Comparison of ENCODE assay signal across 17 cellular contexts in genomic region chr19:42288881-42289555, GRCh38. TPM values are rescaled to one million over a fixed set of nuclear protein-coding genes. Genes with fewer than 3 reads are reported as not detected.
A peak's percentile ranks its signal among the peaks of the same experiment; 100 is the strongest.
DNase-seq lines count a peak whose midpoint lies in the region; ATAC-seq, FAIRE-seq and TF ChIP-seq lines count a peak whose summit lies in the region.
"Had no signal": no experiment of that assay in that cellular context is flagged by ENCODE, and none has a peak within 500 bp of the region (broad histone marks: within the 10 kb centered on the region; RNA-seq: fewer than 3 reads in every experiment).

No MANE protein-coding gene starts in this region.

- H3K4me1 ChIP-seq in HepG2 (ENCODE audit: insufficient read depth, low read length) (peaks cover 18% of the 10 kb centered on the region), right lobe of liver (peaks cover 0 to 18% (median 7%) of the 10 kb centered on the region in 4 donors), adipocyte (ENCODE audit: control insufficient read depth, insufficient read depth, low read length) (peaks cover 18% of the 10 kb centered on the region)

- ATAC-seq in HepG2 = no peak
- ATAC-seq in right lobe of liver = no peak
- ATAC-seq in GM18868 (IDR thresholded peaks at IDR 0.05; ENCODE audit: unreplicated experiment) = no peak

- H2AFZ ChIP-seq in HepG2 (ENCODE audit: low read length) = no peak overlapping the region

- CTCF ChIA-PET in HepG2 (lab: Yijun Ruan, JAX; ENCODE audit: low intra/inter-chr PET ratio, low total read pairs) = interaction anchor here (2.5 kb wide), 1 partner anchor 156 kb away, joined by 9 read pairs; no protein-coding TSS in a partner anchor
- CTCF ChIA-PET in activated naive CD4-positive, alpha-beta T cell treated with anti-CD3 and anti-CD28 coated beads for 36 hours (lab: Charles Lee) = interaction anchor here (0.6 to 0.9 kb wide), 2 partner anchors 10 to 125 kb away, joined by 3 read pairs; no protein-coding TSS in a partner anchor

- H3K4me2 ChIP-seq in HepG2 (ENCODE audit: low read depth, low read length) = no peak overlapping the region

- H3K36me3 ChIP-seq in HepG2 (replicated peaks in 1 of 2; ENCODE audit: control insufficient read depth in 1 of 2, insufficient read depth in 2 of 2, low read length in 2 of 2) (peaks cover 32 to 70% of the 10 kb centered on the region in 2 experiments; a peak in 4 of 5 replicates), right lobe of liver (peaks cover 0 to 59% (median 36%) of the 10 kb centered on the region in 4 donors), adipocyte (ENCODE audit: control insufficient read depth, insufficient read depth, low read length, severe bottlenecking) (peaks cover 71% of the 10 kb centered on the region)

- H3K27me3 ChIP-seq in HepG2 (ENCODE audit: control insufficient read depth in 1 of 2, insufficient read depth in 2 of 2, low read length in 2 of 2) = no peaks in the 10 kb centered on the region; a peak in 1 of 5 replicates
- H3K27me3 ChIP-seq in right lobe of liver = no peaks in the 10 kb centered on the region
- H3K27me3 ChIP-seq in adipocyte (replicated peaks; ENCODE audit: control insufficient read depth, insufficient read depth, low read length) = no peaks in the 10 kb centered on the region

- no TSS peak for BruUV-seq in HepG2 (replicated peaks; lab: Mats Ljungman, UMichigan)

- no peaks in the 10 kb centered on the region for H3K27me3 Mint-ChIP-seq in mesothelial cell of epicardium (ENCODE audit: low read depth)
- no peaks in the 10 kb centered on the region for H3K27me3 Mint-ChIP-seq in activated naive CD4-positive, alpha-beta T cell treated with anti-CD3 and anti-CD28 coated beads for 36 hours (ENCODE audit: low read depth)

- 98% methylated on average over 12 of the region's 22 CpGs for WGBS in HepG2 (ENCODE audit: low lambda C conversion rate)
- WGBS in right lobe of liver (ENCODE audit: insufficient coverage, low coverage, low lambda C conversion rate, missing lambda C conversion rate) = 91% methylated on average over 10 of the region's 22 CpGs

- peaks cover 14% of the 10 kb centered on the region for H3K36me3 Mint-ChIP-seq in mesothelial cell of epicardium
- H3K36me3 Mint-ChIP-seq in activated naive CD4-positive, alpha-beta T cell treated with anti-CD3 and anti-CD28 coated beads for 36 hours (ENCODE audit: low read depth) = peaks cover 9% of the 10 kb centered on the region

- H3K9ac ChIP-seq in HepG2 (ENCODE audit: insufficient read depth, low read depth, low read length) = no peak overlapping the region
- H3K9ac ChIP-seq in adipocyte (ENCODE audit: low read length) = peak overlapping the region; percentile 29

- TF ChIP-seq CTCF in HepG2 (CRISPR knock-in tag; IDR thresholded peaks at IDR 0.05) (no peak), right lobe of liver (IDR thresholded peaks at IDR 0.05) (no peak), mesothelial cell of epicardium (IDR thresholded peaks at IDR 0.05; ENCODE audit: unreplicated experiment) (peak; percentile 19)

- H3K9me3 Mint-ChIP-seq in mesothelial cell of epicardium = no peaks in the 10 kb centered on the region
- H3K9me3 Mint-ChIP-seq in activated naive CD4-positive, alpha-beta T cell treated with anti-CD3 and anti-CD28 coated beads for 36 hours = no peaks in the 10 kb centered on the region
- H3K9me3 Mint-ChIP-seq: CD14-positive monocyte had no signal

- TF ChIP-seq EP300 in HepG2 (IDR thresholded peaks at IDR 0.05; ENCODE audit: low read depth in 2 of 2, low read length in 2 of 2) (no peak), HepG2 (CRISPR knock-in tag; IDR thresholded peaks at IDR 0.05; ENCODE audit: borderline replicate concordance) (no peak)

- no peak overlapping the region for H3K27ac Mint-ChIP-seq in mesothelial cell of epicardium
- H3K27ac Mint-ChIP-seq in activated naive CD4-positive, alpha-beta T cell treated with anti-CD3 and anti-CD28 coated beads for 36 hours = no peak overlapping the region

- DNase-seq in HepG2 (ENCODE audit: low spot score) = no peak
- no peak for DNase-seq in right lobe of liver
- DNase-seq in adipocyte (ENCODE audit: low read depth) = no peak
- no peak for DNase-seq in mesothelial cell of epicardium (ENCODE audit: low spot score in 2 of 2, unreplicated experiment in 2 of 2)
- DNase-seq in activated naive CD4-positive, alpha-beta T cell treated with anti-CD3 and anti-CD28 coated beads for 36 hours = no peak
- DNase-seq in GM19239 (ENCODE audit: insufficient read length, low spot score) = no peak
- DNase-seq: DMS 273 treated with DMSO at 0.1 percent for 48 hours, H7, NCI-H1105 treated with DMSO at 0.1 percent for 48 hours, NCI-H1694 treated with DMSO at 0.1 percent for 48 hours, NCI-H226, NCI-H526 treated with DMSO at 0.1 percent for 48 hours, SIG-M5 had no signal

- FAIRE-seq in HepG2 (lab: Jason Lieb, UNC) = no peak
- no peak for FAIRE-seq in GM19239 (lab: Jason Lieb, UNC)
- FAIRE-seq: HTR-8/SVneo had no signal

- TF ChIP-seq POLR2A in HepG2 (IDR thresholded peaks at IDR 0.05; ENCODE audit: insufficient read depth in 1 of 2, low read depth in 2 of 2, low read length in 2 of 2) (no peak), right lobe of liver (IDR thresholded peaks at IDR 0.05) (no peak)

- H3K9me3 ChIP-seq in HepG2 (ENCODE audit: low read length) (no peaks in the 10 kb centered on the region), right lobe of liver (no peaks in the 10 kb centered on the region), adipocyte (ENCODE audit: control insufficient read depth, low read length) (no peaks in the 10 kb centered on the region)

- H4K20me1 ChIP-seq in HepG2 (ENCODE audit: insufficient read depth, low read length) = peaks cover 11% of the 10 kb centered on the region; the same call in 1 of the 2 replicates

- H3K4me1 Mint-ChIP-seq in mesothelial cell of epicardium = peaks cover 18% of the 10 kb centered on the region
- H3K4me1 Mint-ChIP-seq in activated naive CD4-positive, alpha-beta T cell treated with anti-CD3 and anti-CD28 coated beads for 36 hours (ENCODE audit: low read depth) = peaks cover 22% of the 10 kb centered on the region

- H3K4me3 ChIP-seq in HepG2 (replicated peaks in 1 of 3; ENCODE audit: insufficient read depth in 1 of 3, low read depth in 2 of 3, low read length in 3 of 3) = no peak overlapping the region
- no peak overlapping the region for H3K4me3 ChIP-seq in right lobe of liver
- H3K4me3 ChIP-seq in adipocyte (ENCODE audit: low read length) = no peak overlapping the region

- H3K27ac ChIP-seq in HepG2 (ENCODE audit: extremely low read length, insufficient read depth, low read length) (no peak overlapping the region), right lobe of liver (no peak overlapping the region)
- H3K27ac ChIP-seq: HL-60 had no signal

- H3K4me3 Mint-ChIP-seq in mesothelial cell of epicardium = no peak overlapping the region
- H3K4me3 Mint-ChIP-seq in activated naive CD4-positive, alpha-beta T cell treated with anti-CD3 and anti-CD28 coated beads for 36 hours = no peak overlapping the region
- H3K4me3 Mint-ChIP-seq: CD14-positive monocyte had no signal

- peaks cover 18% of the 10 kb centered on the region for H3K79me2 ChIP-seq in HepG2 (ENCODE audit: insufficient read depth, low read length)

- TF ChIP-seq RAD21 in HepG2 (CRISPR knock-in tag; IDR thresholded peaks at IDR 0.05) = no peak

- POLR2A ChIA-PET in HepG2 (lab: Yijun Ruan, JAX) = no interaction called here

- in situ Hi-C loops in HepG2 (cut with HindIII; ENCODE audit: extremely low pct_ligation_motif_present, low pct_unique_long_range_greater_than_20kb) = loop anchor here (5.0 kb wide), 1 partner anchor 37 kb away; no protein-coding TSS in a partner anchor

- intact Hi-C loops in HepG2 (cut with micrococcal nuclease; ENCODE audit: unreplicated experiment) = no loop called here
- intact Hi-C loops in right lobe of liver (cut with DNase I) = loop anchor here in 1 of 2 donors (5.0 kb wide), 1 partner anchor 37 kb away; no protein-coding TSS in a partner anchor
- intact Hi-C loops in activated naive CD4-positive, alpha-beta T cell treated with anti-CD3 and anti-CD28 coated beads for 36 hours (cut with micrococcal nuclease) = no loop called here

RNA-seq across cellular contexts. Expression of gene PRR19, which starts 12.9 kb away (rescaled TPM):
- total RNA-seq in HepG2 (2016; rRNA removed; fragmentation: Illumina TruSeq; extraction: Trizol) (0.33 and 0.38 TPM in 2 replicates), right lobe of liver (under 1 TPM; 0.18 to 0.74 (median 0.21) TPM), mesothelial cell of epicardium (1.3 to 2.0 TPM (median 1.7 TPM) in 3 replicates)
- total RNA-seq in HepG2 (2016; cell fraction: cytosol; rRNA removed; fragmentation: Illumina TruSeq; extraction: Trizol; ENCODE audit: low read depth) = not detected in 2 replicates
- total RNA-seq in HepG2 (2016; cell fraction: insoluble cytoplasmic fraction; rRNA removed; fragmentation: Illumina TruSeq; extraction: Trizol) = 0.28 and 0.43 TPM in 2 replicates
- 0.14 and 0.43 TPM in 2 replicates for total RNA-seq in HepG2 (2016; cell fraction: membrane; rRNA removed; fragmentation: Illumina TruSeq; extraction: Trizol)
- total RNA-seq in HepG2 (2016; cell fraction: nucleus; rRNA removed; fragmentation: Illumina TruSeq; extraction: Trizol) = 0.50 TPM in 1 of 2 replicates, not detected in the other
- polyA plus RNA-seq in HepG2 (2011; rRNA removed) = 0.21 and 0.26 TPM in 2 replicates
- 0.23 and 0.34 TPM in 2 replicates for polyA plus RNA-seq in HepG2 (2011; cell fraction: cytosol; rRNA removed)
- 0.43 and 0.80 TPM in 2 replicates for polyA plus RNA-seq in HepG2 (2011; cell fraction: nucleus; rRNA removed)
- polyA plus RNA-seq in HepG2 (2012) = 0.51 TPM in 1 of 2 replicates, not detected in the other
- 0.21 and 0.22 TPM in 2 replicates for polyA plus RNA-seq in HepG2 (2016; cell fraction: cytosol; fragmentation: Illumina TruSeq; extraction: Trizol; ENCODE audit: low read depth)
- 0.69 and 0.88 TPM in 2 replicates for polyA plus RNA-seq in HepG2 (2016; cell fraction: insoluble cytoplasmic fraction; fragmentation: Illumina TruSeq; extraction: Trizol; ENCODE audit: low read depth)
- polyA plus RNA-seq in HepG2 (2016; cell fraction: membrane; fragmentation: Illumina TruSeq; extraction: Trizol; ENCODE audit: low read depth) = 0.19 and 0.38 TPM in 2 replicates
- 0.57 and 1.5 TPM in 2 replicates for polyA plus RNA-seq in HepG2 (2016; cell fraction: nucleus; fragmentation: Illumina TruSeq; extraction: Trizol; ENCODE audit: insufficient read depth, low read depth)
- polyA minus RNA-seq in HepG2 (2011; rRNA and poly(A)+ RNA removed; ENCODE audit: low replicate concordance) = 0.94 and 1.4 TPM in 2 replicates
- polyA minus RNA-seq in HepG2 (2011; cell fraction: cytosol; rRNA and poly(A)+ RNA removed) = 0.88 TPM in 1 of 2 replicates, not detected in the other
- 0.25 TPM in 1 of 2 replicates, not detected in the other for polyA minus RNA-seq in HepG2 (2011; cell fraction: nucleus; rRNA and poly(A)+ RNA removed)
- total RNA-seq in activated naive CD4-positive, alpha-beta T cell treated with anti-CD3 and anti-CD28 coated beads for 36 hours = under 1 TPM; 0.27 to 0.43 TPM

RNA-seq across cellular contexts. Expression of gene PAFAH1B3, which starts 13.4 kb away (rescaled TPM):
- 58.0 and 58.6 TPM in 2 replicates for total RNA-seq in HepG2 (2016; rRNA removed; fragmentation: Illumina TruSeq; extraction: Trizol)
- 50.5 and 73.0 TPM in 2 replicates for total RNA-seq in HepG2 (2016; cell fraction: cytosol; rRNA removed; fragmentation: Illumina TruSeq; extraction: Trizol; ENCODE audit: low read depth)
- 61.4 and 62.4 TPM in 2 replicates for total RNA-seq in HepG2 (2016; cell fraction: insoluble cytoplasmic fraction; rRNA removed; fragmentation: Illumina TruSeq; extraction: Trizol)
- 53.6 and 73.9 TPM in 2 replicates for total RNA-seq in HepG2 (2016; cell fraction: membrane; rRNA removed; fragmentation: Illumina TruSeq; extraction: Trizol)
- total RNA-seq in HepG2 (2016; cell fraction: nucleus; rRNA removed; fragmentation: Illumina TruSeq; extraction: Trizol) = 23.8 and 27.3 TPM in 2 replicates
- polyA plus RNA-seq in HepG2 (2011; rRNA removed) = 27.4 and 31.2 TPM in 2 replicates
- polyA plus RNA-seq in HepG2 (2011; cell fraction: cytosol; rRNA removed) = 38.9 and 49.7 TPM in 2 replicates
- polyA plus RNA-seq in HepG2 (2011; cell fraction: nucleus; rRNA removed) = 31.1 and 32.3 TPM in 2 replicates
- 21.3 and 29.1 TPM in 2 replicates for polyA plus RNA-seq in HepG2 (2012)
- 59.5 and 77.2 TPM in 2 replicates for polyA plus RNA-seq in HepG2 (2016; cell fraction: cytosol; fragmentation: Illumina TruSeq; extraction: Trizol; ENCODE audit: low read depth)
- polyA plus RNA-seq in HepG2 (2016; cell fraction: insoluble cytoplasmic fraction; fragmentation: Illumina TruSeq; extraction: Trizol; ENCODE audit: low read depth) = 57.4 and 72.9 TPM in 2 replicates
- polyA plus RNA-seq in HepG2 (2016; cell fraction: membrane; fragmentation: Illumina TruSeq; extraction: Trizol; ENCODE audit: low read depth) = 53.3 and 66.7 TPM in 2 replicates
- 41.3 and 41.9 TPM in 2 replicates for polyA plus RNA-seq in HepG2 (2016; cell fraction: nucleus; fragmentation: Illumina TruSeq; extraction: Trizol; ENCODE audit: insufficient read depth, low read depth)
- polyA minus RNA-seq in HepG2 (2011; rRNA and poly(A)+ RNA removed; ENCODE audit: low replicate concordance) = 27.9 and 60.4 TPM in 2 replicates
- 16.4 and 20.1 TPM in 2 replicates for polyA minus RNA-seq in HepG2 (2011; cell fraction: cytosol; rRNA and poly(A)+ RNA removed)
- 7.9 and 8.8 TPM in 2 replicates for polyA minus RNA-seq in HepG2 (2011; cell fraction: nucleus; rRNA and poly(A)+ RNA removed)
- 10 to 100 TPM in 1 of 6 experiments, 1 to 10 TPM in 5; 1.6 to 10.6 (median 5.0) TPM for total RNA-seq in right lobe of liver
- total RNA-seq in mesothelial cell of epicardium = 81.2 to 91.0 TPM (median 88.5 TPM) in 3 replicates
- 10 to 100 TPM; 36.6 TPM for total RNA-seq in activated naive CD4-positive, alpha-beta T cell treated with anti-CD3 and anti-CD28 coated beads for 36 hours

RNA-seq across cellular contexts. Expression of gene CIC, which starts 20.0 kb away (rescaled TPM):
- total RNA-seq in HepG2 (2016; rRNA removed; fragmentation: Illumina TruSeq; extraction: Trizol) (5.4 and 8.0 TPM in 2 replicates), right lobe of liver (10 to 100 TPM; 19.9 to 53.6 (median 35.2) TPM), mesothelial cell of epicardium (84.0 to 90.9 TPM (median 90.8 TPM) in 3 replicates)
- total RNA-seq in HepG2 (2016; cell fraction: cytosol; rRNA removed; fragmentation: Illumina TruSeq; extraction: Trizol; ENCODE audit: low read depth) = 1.5 and 1.8 TPM in 2 replicates
- total RNA-seq in HepG2 (2016; cell fraction: insoluble cytoplasmic fraction; rRNA removed; fragmentation: Illumina TruSeq; extraction: Trizol) = 5.2 and 7.8 TPM in 2 replicates
- 4.6 and 4.9 TPM in 2 replicates for total RNA-seq in HepG2 (2016; cell fraction: membrane; rRNA removed; fragmentation: Illumina TruSeq; extraction: Trizol)
- total RNA-seq in HepG2 (2016; cell fraction: nucleus; rRNA removed; fragmentation: Illumina TruSeq; extraction: Trizol) = 10.4 and 12.3 TPM in 2 replicates
- polyA plus RNA-seq in HepG2 (2011; rRNA removed) = 5.9 and 8.3 TPM in 2 replicates
- 3.3 and 5.6 TPM in 2 replicates for polyA plus RNA-seq in HepG2 (2011; cell fraction: cytosol; rRNA removed)
- 60.6 and 75.8 TPM in 2 replicates for polyA plus RNA-seq in HepG2 (2011; cell fraction: nucleus; rRNA removed)
- polyA plus RNA-seq in HepG2 (2012) = 17.6 and 25.1 TPM in 2 replicates
- 1.7 and 1.9 TPM in 2 replicates for polyA plus RNA-seq in HepG2 (2016; cell fraction: cytosol; fragmentation: Illumina TruSeq; extraction: Trizol; ENCODE audit: low read depth)
- polyA plus RNA-seq in HepG2 (2016; cell fraction: insoluble cytoplasmic fraction; fragmentation: Illumina TruSeq; extraction: Trizol; ENCODE audit: low read depth) = 10.1 and 16.9 TPM in 2 replicates
- polyA plus RNA-seq in HepG2 (2016; cell fraction: membrane; fragmentation: Illumina TruSeq; extraction: Trizol; ENCODE audit: low read depth) = 5.7 and 6.0 TPM in 2 replicates
- 61.0 and 65.4 TPM in 2 replicates for polyA plus RNA-seq in HepG2 (2016; cell fraction: nucleus; fragmentation: Illumina TruSeq; extraction: Trizol; ENCODE audit: insufficient read depth, low read depth)
- polyA minus RNA-seq in HepG2 (2011; rRNA and poly(A)+ RNA removed; ENCODE audit: low replicate concordance) = 3.6 and 7.9 TPM in 2 replicates
- polyA minus RNA-seq in HepG2 (2011; cell fraction: cytosol; rRNA and poly(A)+ RNA removed) = 9.1 and 10.8 TPM in 2 replicates
- 14.7 and 15.5 TPM in 2 replicates for polyA minus RNA-seq in HepG2 (2011; cell fraction: nucleus; rRNA and poly(A)+ RNA removed)
- 10 to 100 TPM; 60.2 to 61.5 TPM for total RNA-seq in activated naive CD4-positive, alpha-beta T cell treated with anti-CD3 and anti-CD28 coated beads for 36 hours

RNA-seq across cellular contexts. Expression of gene TMEM145, which starts 24.1 kb away (rescaled TPM):
- total RNA-seq in HepG2 (2016; rRNA removed; fragmentation: Illumina TruSeq; extraction: Trizol) (0.07 TPM in 1 of 2 replicates, not detected in the other), right lobe of liver (under 1 TPM in 3 of 6 experiments, not detected in 3; 0.10 to 0.16 (median 0.12) TPM), mesothelial cell of epicardium (0.25 to 0.92 TPM (median 0.42 TPM) in 3 replicates)
- not detected in 2 replicates for total RNA-seq in HepG2 (2016; cell fraction: cytosol; rRNA removed; fragmentation: Illumina TruSeq; extraction: Trizol; ENCODE audit: low read depth)
- total RNA-seq in HepG2 (2016; cell fraction: insoluble cytoplasmic fraction; rRNA removed; fragmentation: Illumina TruSeq; extraction: Trizol) = 0.13 and 0.15 TPM in 2 replicates
- not detected in 2 replicates for total RNA-seq in HepG2 (2016; cell fraction: membrane; rRNA removed; fragmentation: Illumina TruSeq; extraction: Trizol)
- 0.88 and 1.9 TPM in 2 replicates for total RNA-seq in HepG2 (2016; cell fraction: nucleus; rRNA removed; fragmentation: Illumina TruSeq; extraction: Trizol)
- 5.1 and 5.5 TPM in 2 replicates for polyA plus RNA-seq in HepG2 (2011; rRNA removed)
- 2.0 and 2.3 TPM in 2 replicates for polyA plus RNA-seq in HepG2 (2011; cell fraction: cytosol; rRNA removed)
- 39.2 and 50.9 TPM in 2 replicates for polyA plus RNA-seq in HepG2 (2011; cell fraction: nucleus; rRNA removed)
- 2.9 and 6.2 TPM in 2 replicates for polyA plus RNA-seq in HepG2 (2012)
- polyA plus RNA-seq in HepG2 (2016; cell fraction: cytosol; fragmentation: Illumina TruSeq; extraction: Trizol; ENCODE audit: low read depth) = 0.26 TPM in 1 of 2 replicates, not detected in the other
- polyA plus RNA-seq in HepG2 (2016; cell fraction: insoluble cytoplasmic fraction; fragmentation: Illumina TruSeq; extraction: Trizol; ENCODE audit: low read depth) = 0.57 and 0.73 TPM in 2 replicates
- polyA plus RNA-seq in HepG2 (2016; cell fraction: membrane; fragmentation: Illumina TruSeq; extraction: Trizol; ENCODE audit: low read depth) = 0.17 and 0.27 TPM in 2 replicates
- 1.7 and 2.8 TPM in 2 replicates for polyA plus RNA-seq in HepG2 (2016; cell fraction: nucleus; fragmentation: Illumina TruSeq; extraction: Trizol; ENCODE audit: insufficient read depth, low read depth)
- polyA minus RNA-seq in HepG2 (2011; rRNA and poly(A)+ RNA removed; ENCODE audit: low replicate concordance) = 0.44 and 14.7 TPM in 2 replicates
- polyA minus RNA-seq in HepG2 (2011; cell fraction: cytosol; rRNA and poly(A)+ RNA removed) = 1.3 and 4.2 TPM in 2 replicates
- polyA minus RNA-seq in HepG2 (2011; cell fraction: nucleus; rRNA and poly(A)+ RNA removed) = 16.7 and 20.3 TPM in 2 replicates
- not detected for total RNA-seq in activated naive CD4-positive, alpha-beta T cell treated with anti-CD3 and anti-CD28 coated beads for 36 hours
- polyA plus RNA-seq: CD14-positive monocyte had no signal

RNA-seq across cellular contexts. Expression of gene ERF, which starts 34.1 kb away (rescaled TPM):
- 43.2 and 67.1 TPM in 2 replicates for total RNA-seq in HepG2 (2016; rRNA removed; fragmentation: Illumina TruSeq; extraction: Trizol)
- total RNA-seq in HepG2 (2016; cell fraction: cytosol; rRNA removed; fragmentation: Illumina TruSeq; extraction: Trizol; ENCODE audit: low read depth) = 54.9 and 66.8 TPM in 2 replicates
- total RNA-seq in HepG2 (2016; cell fraction: insoluble cytoplasmic fraction; rRNA removed; fragmentation: Illumina TruSeq; extraction: Trizol) = 35.3 and 68.2 TPM in 2 replicates
- total RNA-seq in HepG2 (2016; cell fraction: membrane; rRNA removed; fragmentation: Illumina TruSeq; extraction: Trizol) = 104 and 115 TPM in 2 replicates
- 31.2 and 38.3 TPM in 2 replicates for total RNA-seq in HepG2 (2016; cell fraction: nucleus; rRNA removed; fragmentation: Illumina TruSeq; extraction: Trizol)
- 62.5 and 69.9 TPM in 2 replicates for polyA plus RNA-seq in HepG2 (2011; rRNA removed)
- 36.9 and 45.9 TPM in 2 replicates for polyA plus RNA-seq in HepG2 (2011; cell fraction: cytosol; rRNA removed)
- polyA plus RNA-seq in HepG2 (2011; cell fraction: nucleus; rRNA removed) = 109 and 170 TPM in 2 replicates
- polyA plus RNA-seq in HepG2 (2012) = 38.4 and 44.3 TPM in 2 replicates
- polyA plus RNA-seq in HepG2 (2016; cell fraction: cytosol; fragmentation: Illumina TruSeq; extraction: Trizol; ENCODE audit: low read depth) = 30.4 TPM in 2 replicates
- polyA plus RNA-seq in HepG2 (2016; cell fraction: insoluble cytoplasmic fraction; fragmentation: Illumina TruSeq; extraction: Trizol; ENCODE audit: low read depth) = 56.4 and 79.4 TPM in 2 replicates
- 55.2 and 69.1 TPM in 2 replicates for polyA plus RNA-seq in HepG2 (2016; cell fraction: membrane; fragmentation: Illumina TruSeq; extraction: Trizol; ENCODE audit: low read depth)
- polyA plus RNA-seq in HepG2 (2016; cell fraction: nucleus; fragmentation: Illumina TruSeq; extraction: Trizol; ENCODE audit: insufficient read depth, low read depth) = 77.4 and 89.7 TPM in 2 replicates
- 39.2 and 85.5 TPM in 2 replicates for polyA minus RNA-seq in HepG2 (2011; rRNA and poly(A)+ RNA removed; ENCODE audit: low replicate concordance)
- polyA minus RNA-seq in HepG2 (2011; cell fraction: cytosol; rRNA and poly(A)+ RNA removed) = 38.3 and 50.2 TPM in 2 replicates
- polyA minus RNA-seq in HepG2 (2011; cell fraction: nucleus; rRNA and poly(A)+ RNA removed) = 40.9 and 56.5 TPM in 2 replicates
- total RNA-seq in right lobe of liver = 10 to 100 TPM; 15.4 to 35.7 (median 30.5) TPM
- 90.4 to 106 TPM (median 92.1 TPM) in 3 replicates for total RNA-seq in mesothelial cell of epicardium
- total RNA-seq in activated naive CD4-positive, alpha-beta T cell treated with anti-CD3 and anti-CD28 coated beads for 36 hours = 10 to 100 TPM; 52.4 to 55.6 TPM
